8 cellular contexts compared by ENCODE assay signal in the genomic region with DNA sequence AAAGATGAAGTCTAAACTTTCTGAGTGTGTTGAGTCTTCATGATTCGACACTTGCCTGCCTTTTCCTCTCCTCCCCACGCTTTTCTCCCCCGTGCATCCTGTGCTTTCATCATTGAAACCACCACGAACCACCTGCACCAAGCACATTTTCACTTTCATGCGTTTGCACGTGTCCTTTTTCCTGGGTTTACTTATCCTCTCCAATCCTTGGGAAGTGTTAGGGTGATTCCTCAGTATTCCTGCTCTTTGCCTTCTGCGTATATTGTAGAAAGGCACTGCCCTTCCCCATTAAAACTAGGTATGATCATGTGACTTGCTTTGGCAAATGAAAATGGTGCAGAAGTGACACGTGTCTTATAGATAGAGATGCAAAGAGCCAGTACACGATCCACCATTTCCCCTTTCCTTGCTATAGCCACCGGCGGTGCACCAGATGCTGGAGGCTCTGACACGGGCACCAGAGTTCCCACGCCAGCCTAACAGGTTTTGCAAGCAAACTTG.
DNase-seq lines count a peak whose midpoint lies in the region; ATAC-seq, FAIRE-seq and TF ChIP-seq lines count a peak whose summit lies in the region.

No MANE protein-coding gene starts in this region.

- peak; percentile 74 for FAIRE-seq in GM12891 (lab: Jason Lieb, UNC)

- H3K4me3 ChIP-seq in naive thymus-derived CD4-positive, alpha-beta T cell (ENCODE audit: low read length), result peak overlapping the region; percentile 63
- no peak overlapping the region for H3K4me3 ChIP-seq in smooth muscle cell
- no peak overlapping the region for H3K4me3 ChIP-seq in thyroid gland (replicated peaks in 1 of 3)

- 83% methylated on average over 13 of the region's 13 CpGs for WGBS in smooth muscle cell (ENCODE audit: low lambda C conversion rate)
- WGBS in thyroid gland, 2 donors, result 81 to 82% methylated on average over 13 of the region's 13 CpGs

- no peak overlapping the region for H2AFZ ChIP-seq in smooth muscle cell (ENCODE audit: low read depth)

- peaks cover 6 to 50% (median 30%) of the 10 kb centered on the region in 7 donors for H3K4me1 Mint-ChIP-seq in naive thymus-derived CD4-positive, alpha-beta T cell
- H3K4me1 Mint-ChIP-seq in type B pancreatic cell (ENCODE audit: unreplicated experiment), result no peaks in the 10 kb centered on the region

- H3K4me2 ChIP-seq in smooth muscle cell, result no peak overlapping the region

- no peaks in the 10 kb centered on the region for H3K79me2 ChIP-seq in smooth muscle cell (ENCODE audit: low read depth)

- no peak overlapping the region for H3K9ac ChIP-seq in smooth muscle cell (ENCODE audit: low read depth)

- peak overlapping the region; percentile 57 for H3K27ac ChIP-seq in naive thymus-derived CD4-positive, alpha-beta T cell (ENCODE audit: low read depth, low read length)
- no peak overlapping the region for H3K27ac ChIP-seq in smooth muscle cell (ENCODE audit: low read depth)
- H3K27ac ChIP-seq in thyroid gland, result no peak overlapping the region

- H4K20me1 ChIP-seq in smooth muscle cell (ENCODE audit: low read depth), result no peaks in the 10 kb centered on the region

- intact Hi-C loops in naive thymus-derived CD4-positive, alpha-beta T cell (cut with micrococcal nuclease), result loop anchor here in 1 of 2 donors (2.0 kb wide), 2 partner anchors 106 to 388 kb away; a partner anchor contains a TSS
- intact Hi-C loops in thyroid gland (cut with DNase I), result no loop called here

- DNase-seq in GM12891 (ENCODE audit: insufficient read length, low spot score), result no peak
- DNase-seq in SHP77 treated with DMSO at 0.1 percent for 48 hours (lab: John Stamatoyannopoulos, UW), result peak; percentile 32
- DNase-seq in naive thymus-derived CD4-positive, alpha-beta T cell, result peak in 8 of 9 donors; percentile 22 to 71 (median 66)
- no peak for DNase-seq in smooth muscle cell (lab: John Stamatoyannopoulos, UW; ENCODE audit: unreplicated experiment)
- DNase-seq in SW 1271 (lab: John Stamatoyannopoulos, UW), result no peak
- DNase-seq in type B pancreatic cell (ENCODE audit: extremely low spot score, unreplicated experiment), result no peak
- DNase-seq in thyroid gland, result no peak

- H3K27ac Mint-ChIP-seq in naive thymus-derived CD4-positive, alpha-beta T cell, result peak overlapping the region; percentile 77 to 96 (median 90)
- no peak overlapping the region for H3K27ac Mint-ChIP-seq in type B pancreatic cell

- TF ChIP-seq POLR2A in GM12891 (IDR thresholded peaks at IDR 0.05; ENCODE audit: low read depth, low read length) (no peak), thyroid gland (IDR thresholded peaks at IDR 0.05) (no peak)

- H3F3A ChIP-seq in smooth muscle cell (ENCODE audit: low read depth), result no peaks in the 10 kb centered on the region

- peaks cover 0 to 3% (median 0%) of the 10 kb centered on the region in 11 donors for H3K9me3 Mint-ChIP-seq in naive thymus-derived CD4-positive, alpha-beta T cell
- no peaks in the 10 kb centered on the region for H3K9me3 Mint-ChIP-seq in type B pancreatic cell

- POLR2A ChIA-PET in naive thymus-derived CD4-positive, alpha-beta T cell (lab: Charles Lee), result no interaction called here

- no peak for TF ChIP-seq CTCF in smooth muscle cell (IDR thresholded peaks at IDR 0.05; ENCODE audit: borderline replicate concordance, insufficient read depth, poor library complexity, severe bottlenecking)
- TF ChIP-seq CTCF in type B pancreatic cell (conservative IDR thresholded peaks at IDR 0.05), result no peak
- TF ChIP-seq CTCF in thyroid gland (IDR thresholded peaks at IDR 0.05), result no peak

- peak; percentile 71 for ATAC-seq in HG02642 (IDR thresholded peaks at IDR 0.05; ENCODE audit: poor library complexity, unreplicated experiment)
- peak; percentile 76 for ATAC-seq in naive thymus-derived CD4-positive, alpha-beta T cell

- H3K27me3 ChIP-seq in naive thymus-derived CD4-positive, alpha-beta T cell (ENCODE audit: control insufficient read depth in 2 of 2, insufficient read depth in 2 of 2, low read length in 2 of 2), result no peaks in the 10 kb centered on the region
- H3K27me3 ChIP-seq in smooth muscle cell (ENCODE audit: low read depth) (peaks cover 8% of the 10 kb centered on the region), thyroid gland (no peaks in the 10 kb centered on the region)

- H3K27me3 Mint-ChIP-seq in naive thymus-derived CD4-positive, alpha-beta T cell, result peaks cover 0 to 24% (median 0%) of the 10 kb centered on the region in 5 donors
- no peaks in the 10 kb centered on the region for H3K27me3 Mint-ChIP-seq in type B pancreatic cell

- H3K36me3 ChIP-seq in naive thymus-derived CD4-positive, alpha-beta T cell (ENCODE audit: control insufficient read depth in 2 of 3, insufficient read depth in 3 of 3, low read length in 3 of 3), result no peaks in the 10 kb centered on the region
- H3K36me3 ChIP-seq in smooth muscle cell (ENCODE audit: low read depth) (no peaks in the 10 kb centered on the region), thyroid gland (no peaks in the 10 kb centered on the region)

- CTCF ChIA-PET in naive thymus-derived CD4-positive, alpha-beta T cell (lab: Charles Lee), result interaction anchor here (0.6 kb wide), 1 partner anchor 136 kb away, joined by 3 read pairs; no protein-coding TSS in a partner anchor

- H3K4me3 Mint-ChIP-seq in naive thymus-derived CD4-positive, alpha-beta T cell, result peak overlapping the region; percentile 80 to 94 (median 90)
- no peak overlapping the region for H3K4me3 Mint-ChIP-seq in type B pancreatic cell

- H3K9me3 ChIP-seq in naive thymus-derived CD4-positive, alpha-beta T cell (ENCODE audit: control insufficient read depth in 2 of 3, low read length in 3 of 3), result no peaks in the 10 kb centered on the region
- H3K9me3 ChIP-seq in smooth muscle cell (replicated peaks; ENCODE audit: low read depth), result no peaks in the 10 kb centered on the region
- no peaks in the 10 kb centered on the region for H3K9me3 ChIP-seq in thyroid gland

- H3K4me1 ChIP-seq in naive thymus-derived CD4-positive, alpha-beta T cell (ENCODE audit: control insufficient read depth in 2 of 2, insufficient read depth in 2 of 2, low read length in 2 of 2), result peaks cover 0 to 10% of the 10 kb centered on the region in 2 donors
- H3K4me1 ChIP-seq in smooth muscle cell (ENCODE audit: low read depth) (no peaks in the 10 kb centered on the region), thyroid gland (no peaks in the 10 kb centered on the region)

- peaks cover 0 to 4% (median 0%) of the 10 kb centered on the region in 5 donors for H3K36me3 Mint-ChIP-seq in naive thymus-derived CD4-positive, alpha-beta T cell
- H3K36me3 Mint-ChIP-seq in type B pancreatic cell, result no peaks in the 10 kb centered on the region

TF ChIP-seq in GM12891, 5 proteins besides CTCF, POLR2A, EP300 and RAD21:
- TF ChIP-seq SPI1 (IDR thresholded peaks at IDR 0.05; ENCODE audit: low read depth, low read length) (peak; percentile 30; the same call in 1 of the 2 replicates), POU2F2 (IDR thresholded peaks at IDR 0.05; ENCODE audit: low read depth, low read length) (no peak), PAX5 (IDR thresholded peaks at IDR 0.05; ENCODE audit: insufficient read depth, low read length, severe bottlenecking) (no peak), POLR2AphosphoS5 (IDR thresholded peaks at IDR 0.05; ENCODE audit: low read depth, low read length) (no peak)

Comparison
In these comparisons a context has a peak if more than half of its experiments do, and no peak if none do; other contexts are left out.
1. DNase-seq: peak in SHP77 treated with DMSO at 0.1 percent for 48 hours (single experiment) and naive thymus-derived CD4-positive, alpha-beta T cell (8 of 9); none in GM12891 (single experiment), smooth muscle cell (single experiment), SW 1271 (0 of 2), type B pancreatic cell (single experiment) and thyroid gland (0 of 2).